11 cellular contexts compared by ENCODE assay signal in genomic region chr2:45469314-45470099, GRCh38.
DNase-seq lines count a peak whose midpoint lies in the region; ATAC-seq, FAIRE-seq and TF ChIP-seq lines count a peak whose summit lies in the region.
"Had no signal": no experiment of that assay in that cellular context is flagged by ENCODE, and none has a peak within 500 bp of the region (broad histone marks: within the 10 kb centered on the region; RNA-seq: fewer than 3 reads in every experiment).

No MANE protein-coding gene starts in this region.

- TF ChIP-seq EP300 in GM12878 (IDR thresholded peaks at IDR 0.05; ENCODE audit: borderline replicate concordance in 1 of 2, control insufficient read depth in 1 of 2, low read depth in 2 of 2, low read length in 2 of 2), result no peak

- no peak for TF ChIP-seq CTCF in KMS-11 (conservative IDR thresholded peaks at IDR 0.05; ENCODE audit: low read depth, low read length)
- TF ChIP-seq CTCF in GM12878 (IDR thresholded peaks at IDR 0.05 in 2 of 3, conservative IDR thresholded peaks at IDR 0.05 in 1 of 3; ENCODE audit: control insufficient read depth in 2 of 3, extremely low read depth in 1 of 3, insufficient read depth in 1 of 3, low read depth in 3 of 3, low read length in 3 of 3), result no peak
- TF ChIP-seq CTCF in omental fat pad (IDR thresholded peaks at IDR 0.05), result no peak

- no peak for TF ChIP-seq RAD21 in GM12878 (IDR thresholded peaks at IDR 0.05; ENCODE audit: insufficient read depth, low read depth, low read length)

- no peak for TF ChIP-seq POLR2A in GM12878 (IDR thresholded peaks at IDR 0.05; ENCODE audit: low read depth, low read length)

- SMC1A ChIA-PET in GM12878 (lab: Charles Lee; ENCODE audit: uncharacterized antibody, unreplicated experiment), result interaction anchor here (0.8 to 2.1 kb wide), 3 partner anchors 12 to 25 kb away, joined by 3 to 7 read pairs (median 3); no protein-coding TSS in a partner anchor

- intact Hi-C loops in GM12878 (cut with micrococcal nuclease; ENCODE audit: unreplicated experiment), result no loop called here

- H3K79me2 ChIP-seq in KMS-11 (ENCODE audit: insufficient read depth, low read depth) (no peaks in the 10 kb centered on the region), GM12878 (ENCODE audit: control insufficient read depth, insufficient read depth, low read length) (no peaks in the 10 kb centered on the region)

- H3K4me1 ChIP-seq in KMS-11 (ENCODE audit: low read depth, poor library complexity, severe bottlenecking) (peaks cover 70% of the 10 kb centered on the region), GM12878 (ENCODE audit: control insufficient read depth, insufficient read depth, low read length) (peaks cover 17% of the 10 kb centered on the region)
- H3K4me1 ChIP-seq: SJSA1 had no signal

- BruUV-seq in GM12878 (replicated peaks; lab: Mats Ljungman, UMichigan), result no TSS peak

- peak overlapping the region; percentile 26; the same call in 1 of the 2 replicates for H3K9ac ChIP-seq in KMS-11
- H3K9ac ChIP-seq in GM12878 (ENCODE audit: control insufficient read depth, insufficient read depth, low read length), result no peak overlapping the region

- H3K4me2 ChIP-seq in KMS-11 (peak overlapping the region; percentile 55), GM12878 (ENCODE audit: control insufficient read depth, insufficient read depth) (peak overlapping the region; percentile 21; the same call in 1 of the 2 replicates)

- H2AFZ ChIP-seq in KMS-11 (ENCODE audit: low read depth) (no peak overlapping the region), GM12878 (ENCODE audit: control insufficient read depth, low read depth, low read length) (no peak overlapping the region)

- H3K27ac ChIP-seq in KMS-11 (peak overlapping the region; percentile 54), GM12878 (ENCODE audit: control insufficient read depth, insufficient read depth) (peak overlapping the region; percentile 69; the same call in 1 of the 2 replicates), caudate nucleus (ENCODE audit: low read depth, low read length) (no peak overlapping the region)
- H3K27ac ChIP-seq: SJSA1 had no signal

- FAIRE-seq in GM12878 (lab: Jason Lieb, UNC), result peak; percentile 69
- FAIRE-seq: kidney had no signal

- no peak overlapping the region for H3K4me3 ChIP-seq in KMS-11 (IDR thresholded peaks at IDR 0.05; ENCODE audit: insufficient read depth, low read depth, low read length)
- H3K4me3 ChIP-seq in GM12878, result 0 out of 2 replicates have a peak overlapping the region, but pooled peaks have one; percentile 35
- H3K4me3 ChIP-seq: SJSA1 had no signal

- POLR2A ChIA-PET in GM12878 (lab: Charles Lee), result no interaction called here

- 47% methylated on average over 2 of the region's 2 CpGs for WGBS in GM12878 (ENCODE audit: insufficient coverage, insufficient replicate concordance, low lambda C conversion rate, missing lambda C conversion rate)

- RAD21 ChIA-PET in GM12878 (lab: Charles Lee; ENCODE audit: unreplicated experiment), result interaction anchor here (0.6 kb wide), 1 partner anchor 11 kb away, joined by 3 read pairs; no protein-coding TSS in a partner anchor

- H3K27me3 ChIP-seq in KMS-11 (ENCODE audit: insufficient read depth, low read depth) (no peaks in the 10 kb centered on the region), GM12878 (replicated peaks in 1 of 2; ENCODE audit: control insufficient read depth in 2 of 2, insufficient read depth in 2 of 2, low read length in 1 of 2) (no peaks in the 10 kb centered on the region)
- H3K27me3 ChIP-seq: SJSA1 had no signal

- ATAC-seq in GM19043 (IDR thresholded peaks at IDR 0.05; ENCODE audit: low read depth, unreplicated experiment) (peak; percentile 63), GM12878 (peak; percentile 85), omental fat pad (ENCODE audit: low FRiP score) (peak; percentile 75)

- DNase-seq in GM12878 (ENCODE audit: low read depth, low spot score) (no peak), omental fat pad (ENCODE audit: low spot score) (no peak), putamen (ENCODE audit: low spot score) (no peak), caudate nucleus (lab: John Stamatoyannopoulos, UW) (no peak), HuH-7 (ENCODE audit: low spot score) (no peak), T1000 (lab: John Stamatoyannopoulos, UW) (no peak)
- DNase-seq: kidney; stimulated activated CD8-positive, alpha-beta memory T cell treated with anti-CD3 and anti-CD28 coated beads, Interleukin-4, amount 100 ng/mL, for 48 hours had no signal

- H3K36me3 ChIP-seq in KMS-11 (ENCODE audit: insufficient read depth) (no peaks in the 10 kb centered on the region), GM12878 (ENCODE audit: control insufficient read depth in 2 of 2, insufficient read depth in 2 of 2, low read length in 1 of 2) (peaks cover 0 to 4% of the 10 kb centered on the region in 2 experiments; a peak in 3 of 4 replicates)
- H3K36me3 ChIP-seq: SJSA1 had no signal

- in situ Hi-C loops in GM12878 (cut with MboI), result no loop called here

- no peaks in the 10 kb centered on the region; the same call in 2 of the 3 replicates for H3K9me3 ChIP-seq in GM12878 (replicated peaks; ENCODE audit: control insufficient read depth, insufficient read depth, low read length)
- H3K9me3 ChIP-seq: SJSA1 had no signal

- CTCF ChIA-PET in GM12878 (lab: Yijun Ruan, JAX), result interaction anchor here (1.4 to 1.6 kb wide), 2 partner anchors 11 to 27 kb away, joined by 3 to 5 read pairs; no protein-coding TSS in a partner anchor

- H4K20me1 ChIP-seq in KMS-11 (ENCODE audit: insufficient read depth) (no peaks in the 10 kb centered on the region), GM12878 (ENCODE audit: control insufficient read depth, insufficient read depth) (no peaks in the 10 kb centered on the region)

TF ChIP-seq in GM12878, 131 proteins besides CTCF, POLR2A, EP300 and RAD21:
- no peak for TF ChIP-seq MXI1 (IDR thresholded peaks at IDR 0.05; ENCODE audit: low read depth, low read length)
- no peak for TF ChIP-seq RBBP5 (conservative IDR thresholded peaks at IDR 0.05)
- TF ChIP-seq ESRRA (IDR thresholded peaks at IDR 0.05; ENCODE audit: low read length), result peak; percentile 91; the same call in 1 of the 2 replicates
